ENCODE assay signal across 13 cellular contexts in genomic region chr12:78759387-78759786, GRCh38.
DNase-seq lines count a peak whose midpoint lies in the region; ATAC-seq and TF ChIP-seq lines count a peak whose summit lies in the region.
"Had no signal": no experiment of that assay in that cellular context is flagged by ENCODE, and none has a peak within 500 bp of the region (broad histone marks: within the 10 kb centered on the region; RNA-seq: fewer than 3 reads in every experiment).

No MANE protein-coding gene starts in this region.

- H3K4me3 ChIP-seq in MG63, result no peak overlapping the region
- H3K4me3 ChIP-seq in cardiac fibroblast (replicated peaks in 1 of 2; ENCODE audit: low read depth in 2 of 2, low read length in 2 of 2), result no peak overlapping the region
- H3K4me3 ChIP-seq: spleen had no signal

- no peaks in the 10 kb centered on the region for H3K36me3 Mint-ChIP-seq in natural killer cell treated with Interleukin-12 subunit alpha and Interleukin-12 subunit beta and Interleukin-15 and Interleukin-18, amount 100 ng/mL, for 72 hours
- H3K36me3 Mint-ChIP-seq: activated naive CD8-positive, alpha-beta T cell treated with anti-CD3 and anti-CD28 coated beads for 36 hours had no signal

- no peaks in the 10 kb centered on the region for H3K4me1 Mint-ChIP-seq in natural killer cell treated with Interleukin-12 subunit alpha and Interleukin-12 subunit beta and Interleukin-15 and Interleukin-18, amount 100 ng/mL, for 72 hours (ENCODE audit: low read depth in 2 of 2)
- H3K4me1 Mint-ChIP-seq: activated naive CD8-positive, alpha-beta T cell treated with anti-CD3 and anti-CD28 coated beads for 36 hours had no signal

- no peak for ATAC-seq in GM21576 (IDR thresholded peaks at IDR 0.05; ENCODE audit: unreplicated experiment)
- no peak for ATAC-seq in natural killer cell treated with Interleukin-12 subunit alpha and Interleukin-12 subunit beta and Interleukin-15 and Interleukin-18, amount 100 ng/mL, for 72 hours
- ATAC-seq in HG02678 (IDR thresholded peaks at IDR 0.05; ENCODE audit: unreplicated experiment), result no peak
- ATAC-seq: activated CD8-positive, alpha-beta T cell treated with anti-CD3 and anti-CD28 coated beads, Interleukin-2, amount 10 ng/mL, durations not matched to agents 7 days and 5 days had no signal

- DNase-seq in Daoy (ENCODE audit: low read depth) (peak; percentile 50), MG63 (peak; percentile 23), cardiac fibroblast (ENCODE audit: low read depth in 2 of 2) (peak; percentile 82 to 86), lung microvascular endothelial cell (ENCODE audit: low read depth in 2 of 2) (peak; percentile 91 to 94)
- DNase-seq in natural killer cell treated with Interleukin-12 subunit alpha and Interleukin-12 subunit beta and Interleukin-15 and Interleukin-18, amount 100 ng/mL, for 72 hours (ENCODE audit: low spot score), result no peak
- no peak for DNase-seq in activated naive CD4-positive, alpha-beta T cell treated with Interleukin-2 at 50 U/mL for 16 hours
- DNase-seq: activated CD8-positive, alpha-beta T cell treated with anti-CD3 and anti-CD28 coated beads, Interleukin-2, amount 10 ng/mL, durations not matched to agents 7 days and 5 days; activated naive CD8-positive, alpha-beta T cell treated with anti-CD3 and anti-CD28 coated beads for 36 hours; Calu3; NCI-H1105; spleen had no signal

- H3K36me3 ChIP-seq in MG63, result no peaks in the 10 kb centered on the region
- H3K36me3 ChIP-seq: spleen had no signal

- no peak overlapping the region for H3K4me3 Mint-ChIP-seq in natural killer cell treated with Interleukin-12 subunit alpha and Interleukin-12 subunit beta and Interleukin-15 and Interleukin-18, amount 100 ng/mL, for 72 hours
- H3K4me3 Mint-ChIP-seq: activated CD8-positive, alpha-beta T cell treated with anti-CD3 and anti-CD28 coated beads, Interleukin-2, amount 10 ng/mL, durations not matched to agents 7 days and 5 days; activated naive CD8-positive, alpha-beta T cell treated with anti-CD3 and anti-CD28 coated beads for 36 hours had no signal

- no peaks in the 10 kb centered on the region for H3K27me3 ChIP-seq in MG63
- H3K27me3 ChIP-seq: spleen had no signal

- H3K9me3 Mint-ChIP-seq in natural killer cell treated with Interleukin-12 subunit alpha and Interleukin-12 subunit beta and Interleukin-15 and Interleukin-18, amount 100 ng/mL, for 72 hours, result peaks cover 8% of the 10 kb centered on the region

- H3K27ac Mint-ChIP-seq in natural killer cell treated with Interleukin-12 subunit alpha and Interleukin-12 subunit beta and Interleukin-15 and Interleukin-18, amount 100 ng/mL, for 72 hours, result no peak overlapping the region
- H3K27ac Mint-ChIP-seq: activated CD8-positive, alpha-beta T cell treated with anti-CD3 and anti-CD28 coated beads, Interleukin-2, amount 10 ng/mL, durations not matched to agents 7 days and 5 days; activated naive CD8-positive, alpha-beta T cell treated with anti-CD3 and anti-CD28 coated beads for 36 hours had no signal

- no peak for TF ChIP-seq CTCF in cardiac fibroblast (IDR thresholded peaks at IDR 0.05; ENCODE audit: low read depth, low read length)

- H3K9me3 ChIP-seq in MG63, result no peaks in the 10 kb centered on the region

- H3K27me3 Mint-ChIP-seq in natural killer cell treated with Interleukin-12 subunit alpha and Interleukin-12 subunit beta and Interleukin-15 and Interleukin-18, amount 100 ng/mL, for 72 hours, result no peaks in the 10 kb centered on the region
- H3K27me3 Mint-ChIP-seq: activated naive CD8-positive, alpha-beta T cell treated with anti-CD3 and anti-CD28 coated beads for 36 hours had no signal

Comparison
In these comparisons a context has a peak if more than half of its experiments do, and no peak if none do; other contexts are left out.
1. DNase-seq: peak in Daoy (single experiment), MG63 (single experiment), cardiac fibroblast (2 of 2) and lung microvascular endothelial cell (2 of 2); none in natural killer cell treated with Interleukin-12 subunit alpha and Interleukin-12 subunit beta and Interleukin-15 and Interleukin-18, amount 100 ng/mL, for 72 hours (single experiment) and activated naive CD4-positive, alpha-beta T cell treated with Interleukin-2 at 50 U/mL for 16 hours (single experiment).